8 cellular contexts compared by ENCODE assay signal in the genomic region with DNA sequence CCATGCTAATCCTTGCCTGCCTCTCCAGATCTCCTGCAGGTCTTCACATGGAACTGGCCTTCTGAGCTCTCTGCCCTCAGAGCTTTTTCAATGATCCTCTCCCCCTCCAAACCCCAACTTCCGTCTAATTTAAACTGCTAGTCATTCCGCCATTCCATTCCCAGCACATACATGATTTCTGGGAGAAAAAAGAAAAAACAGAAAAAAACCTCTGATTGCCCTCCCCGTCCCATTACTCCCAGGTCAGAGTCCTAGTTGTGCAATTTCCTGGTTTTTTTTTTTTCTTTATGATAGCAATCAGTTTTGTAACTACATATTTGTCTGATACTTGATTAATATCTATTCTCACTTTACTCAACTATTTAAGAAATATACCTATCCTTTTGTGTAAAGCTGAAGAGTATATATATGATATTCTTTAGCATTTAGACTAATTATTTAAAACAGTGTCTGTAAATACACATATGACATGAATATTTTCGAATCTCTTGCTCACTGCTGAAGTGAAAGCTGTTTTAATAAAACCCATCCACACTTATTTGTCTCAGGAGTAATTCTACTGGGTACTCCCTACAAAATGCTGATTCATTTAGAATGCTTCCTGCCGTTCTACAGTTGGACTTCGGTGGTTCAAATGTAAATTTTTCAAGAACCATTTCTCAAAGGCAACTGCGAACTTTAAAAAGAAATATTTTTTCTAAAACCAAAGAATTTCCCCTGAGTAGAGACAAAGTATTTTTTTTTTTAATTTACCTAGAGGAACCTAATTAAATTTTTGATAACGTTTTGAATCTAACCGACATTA. TPM values are rescaled to one million over a fixed set of nuclear protein-coding genes. Genes with fewer than 3 reads are reported as not detected.
DNase-seq lines count a peak whose midpoint lies in the region; ATAC-seq and TF ChIP-seq lines count a peak whose summit lies in the region.

No MANE protein-coding gene starts in this region.

- H3K9me3 Mint-ChIP-seq in osteocyte (ENCODE audit: unreplicated experiment) = no peaks in the 10 kb centered on the region

- ATAC-seq in left cardiac atrium (no peak), HG03342 (IDR thresholded peaks at IDR 0.05; ENCODE audit: unreplicated experiment) (no peak)

- H3K4me3 ChIP-seq in left ventricle myocardium inferior = peak overlapping the region; percentile 89
- H3K4me3 ChIP-seq in SK-N-MC = peak overlapping the region; percentile 87

- H3K9ac ChIP-seq in SK-N-MC (ENCODE audit: insufficient read length) = peak overlapping the region; percentile 97

- H3K4me1 Mint-ChIP-seq in osteocyte (ENCODE audit: unreplicated experiment) = peaks cover 22% of the 10 kb centered on the region

- H3K27ac Mint-ChIP-seq in osteocyte (ENCODE audit: unreplicated experiment) = peak overlapping the region; percentile 98

- no peak for DNase-seq in left ventricle myocardium inferior
- no peak for DNase-seq in left cardiac atrium
- DNase-seq in SK-N-MC (ENCODE audit: low read depth, low spot score) = no peak
- DNase-seq in erythroblast (lab: John Stamatoyannopoulos, UW) = peak; percentile 71 to 73
- no peak for DNase-seq in osteocyte (ENCODE audit: extremely low spot score, unreplicated experiment)
- no peak for DNase-seq in NCI-H345 treated with DMSO at 0.1 percent for 48 hours (lab: John Stamatoyannopoulos, UW; ENCODE audit: unreplicated experiment)
- DNase-seq in activated CD8-positive, alpha-beta memory T cell treated with anti-CD3 and anti-CD28 coated beads, Interleukin-2, amount 50 U/mL, for 48 hours = no peak

- H3K27ac ChIP-seq in left ventricle myocardium inferior (replicated peaks) (peak overlapping the region; percentile 93), SK-N-MC (peak overlapping the region; percentile 92)

- TF ChIP-seq CTCF in left ventricle myocardium inferior (IDR thresholded peaks at IDR 0.05; ENCODE audit: borderline replicate concordance) = no peak
- no peak for TF ChIP-seq CTCF in osteocyte (IDR thresholded peaks at IDR 0.05)

- peaks cover 37% of the 10 kb centered on the region for H3K36me3 Mint-ChIP-seq in osteocyte (ENCODE audit: unreplicated experiment)

- H3K4me3 Mint-ChIP-seq in osteocyte (ENCODE audit: unreplicated experiment) = peak overlapping the region; percentile 86

- H3K9me3 ChIP-seq in left ventricle myocardium inferior (replicated peaks) (no peaks in the 10 kb centered on the region), SK-N-MC (ENCODE audit: low read depth, low read length) (no peaks in the 10 kb centered on the region)

- no peaks in the 10 kb centered on the region for H3K27me3 ChIP-seq in left ventricle myocardium inferior (ENCODE audit: low read depth)

- no peak for TF ChIP-seq POLR2A in erythroblast (IDR thresholded peaks at IDR 0.05; ENCODE audit: low read length)

- H3K4me1 ChIP-seq in left ventricle myocardium inferior = peaks cover 33% of the 10 kb centered on the region

- intact Hi-C loops in left ventricle myocardium inferior (cut with micrococcal nuclease) = no loop called here
- intact Hi-C loops in left cardiac atrium (cut with DNase I) = no loop called here

- no peaks in the 10 kb centered on the region for H3K27me3 Mint-ChIP-seq in osteocyte (ENCODE audit: unreplicated experiment)

- H3K36me3 ChIP-seq in left ventricle myocardium inferior (peaks cover 43% of the 10 kb centered on the region), SK-N-MC (ENCODE audit: insufficient read depth, low read length) (peaks cover 51% of the 10 kb centered on the region)

RNA-seq across cellular contexts. Expression of a gene that starts 1.5 kb away (rescaled TPM):
- 155 TPM for total RNA-seq in left ventricle myocardium inferior
- 100 to 1,000 TPM; 142 to 172 TPM for total RNA-seq in left cardiac atrium
- 194 and 199 TPM in 2 replicates for total RNA-seq in osteocyte

RNA-seq across cellular contexts. Expression of a gene that starts 7.2 kb away (rescaled TPM):
- 33.0 TPM for total RNA-seq in left ventricle myocardium inferior
- 10 to 100 TPM; 16.8 to 18.9 TPM for total RNA-seq in left cardiac atrium
- total RNA-seq in osteocyte = 6.9 and 9.1 TPM in 2 replicates

Comparison
In these comparisons a context has a peak if more than half of its experiments do, and no peak if none do; other contexts are left out.
1. DNase-seq: peak in erythroblast (2 of 2); none in left ventricle myocardium inferior (single experiment), left cardiac atrium (single experiment), SK-N-MC (single experiment), osteocyte (single experiment), NCI-H345 treated with DMSO at 0.1 percent for 48 hours (single experiment) and activated CD8-positive, alpha-beta memory T cell treated with anti-CD3 and anti-CD28 coated beads, Interleukin-2, amount 50 U/mL, for 48 hours (single experiment).